18 cellular contexts compared by ENCODE assay signal in the genomic region with DNA sequence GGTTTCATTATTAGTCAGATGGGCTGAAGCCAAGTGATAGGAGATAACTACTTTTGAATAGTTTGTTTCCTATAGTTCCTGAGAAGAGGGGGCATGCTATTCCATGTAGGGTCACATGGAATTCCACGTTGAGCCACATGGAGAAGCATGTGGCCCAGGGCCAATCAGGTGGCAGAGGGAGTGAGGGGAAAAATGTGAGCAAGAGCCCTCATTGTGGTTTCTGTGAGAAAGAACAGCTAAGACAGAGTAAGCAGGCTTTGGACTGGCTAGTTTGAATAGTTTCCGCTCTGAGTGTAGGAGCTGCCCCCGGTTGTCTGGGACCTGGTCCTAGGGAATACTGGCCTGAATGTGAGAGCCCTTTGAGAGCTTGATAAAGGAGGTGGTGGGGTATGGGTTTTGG.
DNase-seq lines count a peak whose midpoint lies in the region; ATAC-seq and TF ChIP-seq lines count a peak whose summit lies in the region.
"Had no signal": no experiment of that assay in that cellular context is flagged by ENCODE, and none has a peak within 500 bp of the region (broad histone marks: within the 10 kb centered on the region; RNA-seq: fewer than 3 reads in every experiment).

No MANE protein-coding gene starts in this region.

- no peaks in the 10 kb centered on the region for H3K36me3 Mint-ChIP-seq in activated naive CD8-positive, alpha-beta T cell treated with anti-CD3 and anti-CD28 coated beads for 36 hours
- H3K36me3 Mint-ChIP-seq in activated naive CD8-positive, alpha-beta T cell treated with anti-CD3 and anti-CD28 coated beads, Interleukin-2, amount 50 U/mL, for 24 hours (ENCODE audit: low read depth): no peaks in the 10 kb centered on the region
- no peaks in the 10 kb centered on the region for H3K36me3 Mint-ChIP-seq in activated T-helper 2 cell treated with anti-CD3 and anti-CD28 coated beads, Interferon-gamma antibody, Interleukin-2, Interleukin-4, amounts not matched to agents 10 μg/mL and 5 μg/mL and 100 μg/mL, durations not matched to agents 14 hours and 24 hours and 36 hours (ENCODE audit: low read depth)
- H3K36me3 Mint-ChIP-seq: CD8-positive, alpha-beta T cell had no signal

- no peaks in the 10 kb centered on the region for H3K27me3 Mint-ChIP-seq in activated naive CD8-positive, alpha-beta T cell treated with anti-CD3 and anti-CD28 coated beads for 36 hours
- no peaks in the 10 kb centered on the region for H3K27me3 Mint-ChIP-seq in activated naive CD8-positive, alpha-beta T cell treated with anti-CD3 and anti-CD28 coated beads, Interleukin-2, amount 50 U/mL, for 24 hours
- no peaks in the 10 kb centered on the region for H3K27me3 Mint-ChIP-seq in activated T-helper 2 cell treated with anti-CD3 and anti-CD28 coated beads, Interferon-gamma antibody, Interleukin-2, Interleukin-4, amounts not matched to agents 10 μg/mL and 5 μg/mL and 100 μg/mL, durations not matched to agents 14 hours and 24 hours and 36 hours (ENCODE audit: low read depth)

- H3K4me1 ChIP-seq in HUES64 (ENCODE audit: insufficient read depth, low read length) (peaks cover 34% of the 10 kb centered on the region), foreskin keratinocyte (no peaks in the 10 kb centered on the region)

- no peak for TF ChIP-seq CTCF in foreskin keratinocyte (conservative IDR thresholded peaks at IDR 0.05)

- H3K27ac ChIP-seq in HUES64 (ENCODE audit: low read depth, low read length): peak overlapping the region; percentile 50; the same call in 1 of the 2 replicates
- no peak overlapping the region for H3K27ac ChIP-seq in foreskin keratinocyte
- H3K27ac ChIP-seq: 22Rv1 had no signal

- peaks cover 10% of the 10 kb centered on the region for H3K9me3 Mint-ChIP-seq in activated naive CD8-positive, alpha-beta T cell treated with anti-CD3 and anti-CD28 coated beads for 36 hours
- peaks cover 32% of the 10 kb centered on the region for H3K9me3 Mint-ChIP-seq in activated naive CD8-positive, alpha-beta T cell treated with anti-CD3 and anti-CD28 coated beads, Interleukin-2, amount 50 U/mL, for 24 hours
- peaks cover 36% of the 10 kb centered on the region for H3K9me3 Mint-ChIP-seq in activated T-helper 2 cell treated with anti-CD3 and anti-CD28 coated beads, Interferon-gamma antibody, Interleukin-2, Interleukin-4, amounts not matched to agents 10 μg/mL and 5 μg/mL and 100 μg/mL, durations not matched to agents 14 hours and 24 hours and 36 hours

- H3K9ac ChIP-seq in HUES64 (ENCODE audit: low read depth, low read length): no peak overlapping the region

- no peak for ATAC-seq in activated naive CD8-positive, alpha-beta T cell treated with anti-CD3 and anti-CD28 coated beads, Interleukin-2, amount 50 U/mL, for 24 hours
- no peak for ATAC-seq in foreskin keratinocyte
- ATAC-seq: CD8-positive, alpha-beta T cell; K562; Panc1 had no signal

- peak overlapping the region; percentile 54 for H3K27ac Mint-ChIP-seq in activated naive CD8-positive, alpha-beta T cell treated with anti-CD3 and anti-CD28 coated beads for 36 hours
- H3K27ac Mint-ChIP-seq in activated naive CD8-positive, alpha-beta T cell treated with anti-CD3 and anti-CD28 coated beads, Interleukin-2, amount 50 U/mL, for 24 hours: no peak overlapping the region
- H3K27ac Mint-ChIP-seq in activated T-helper 2 cell treated with anti-CD3 and anti-CD28 coated beads, Interferon-gamma antibody, Interleukin-2, Interleukin-4, amounts not matched to agents 10 μg/mL and 5 μg/mL and 100 μg/mL, durations not matched to agents 14 hours and 24 hours and 36 hours: no peak overlapping the region
- H3K27ac Mint-ChIP-seq: CD8-positive, alpha-beta T cell had no signal

- intact Hi-C loops in activated T-helper 2 cell treated with anti-CD3 and anti-CD28 coated beads, Interferon-gamma antibody, Interleukin-2, Interleukin-4, amounts not matched to agents 10 μg/mL and 5 μg/mL and 100 μg/mL, durations not matched to agents 14 hours and 24 hours and 36 hours (cut with micrococcal nuclease): no loop called here

- H3K9me3 ChIP-seq in HUES64 (ENCODE audit: insufficient read depth, low read depth, low read length): peaks cover 1% of the 10 kb centered on the region; the same call in 1 of the 2 replicates

- H3K4me1 Mint-ChIP-seq in activated naive CD8-positive, alpha-beta T cell treated with anti-CD3 and anti-CD28 coated beads for 36 hours: no peaks in the 10 kb centered on the region
- H3K4me1 Mint-ChIP-seq in activated naive CD8-positive, alpha-beta T cell treated with anti-CD3 and anti-CD28 coated beads, Interleukin-2, amount 50 U/mL, for 24 hours: no peaks in the 10 kb centered on the region
- no peaks in the 10 kb centered on the region for H3K4me1 Mint-ChIP-seq in activated T-helper 2 cell treated with anti-CD3 and anti-CD28 coated beads, Interferon-gamma antibody, Interleukin-2, Interleukin-4, amounts not matched to agents 10 μg/mL and 5 μg/mL and 100 μg/mL, durations not matched to agents 14 hours and 24 hours and 36 hours (ENCODE audit: low read depth)

- H3K27me3 ChIP-seq in HUES64 (ENCODE audit: insufficient read depth, low read length) (no peaks in the 10 kb centered on the region), foreskin keratinocyte (no peaks in the 10 kb centered on the region)

- H3K4me3 Mint-ChIP-seq in activated naive CD8-positive, alpha-beta T cell treated with anti-CD3 and anti-CD28 coated beads for 36 hours: no peak overlapping the region
- no peak overlapping the region for H3K4me3 Mint-ChIP-seq in activated naive CD8-positive, alpha-beta T cell treated with anti-CD3 and anti-CD28 coated beads, Interleukin-2, amount 50 U/mL, for 24 hours
- H3K4me3 Mint-ChIP-seq in activated T-helper 2 cell treated with anti-CD3 and anti-CD28 coated beads, Interferon-gamma antibody, Interleukin-2, Interleukin-4, amounts not matched to agents 10 μg/mL and 5 μg/mL and 100 μg/mL, durations not matched to agents 14 hours and 24 hours and 36 hours (ENCODE audit: low read depth): no peak overlapping the region
- H3K4me3 Mint-ChIP-seq: CD8-positive, alpha-beta T cell had no signal

- no peaks in the 10 kb centered on the region for H3K36me3 ChIP-seq in HUES64 (ENCODE audit: insufficient read depth, low read length)

- 59% methylated on average over 3 of the region's 3 CpGs for WGBS in HUES64

- H3K4me3 ChIP-seq in HUES64 (ENCODE audit: low read length): no peak overlapping the region
- H3K4me3 ChIP-seq: K562 had no signal

- no peak for DNase-seq in activated naive CD8-positive, alpha-beta T cell treated with anti-CD3 and anti-CD28 coated beads for 36 hours
- DNase-seq in activated naive CD8-positive, alpha-beta T cell treated with anti-CD3 and anti-CD28 coated beads, Interleukin-2, amount 50 U/mL, for 24 hours: no peak
- DNase-seq in foreskin keratinocyte: peak; percentile 13 to 67
- DNase-seq in HuH-7.5 (ENCODE audit: low spot score): no peak
- no peak for DNase-seq in NCI-H1417 treated with DMSO at 0.1 percent for 48 hours (lab: John Stamatoyannopoulos, UW)
- DNase-seq in activated T-helper 2 cell treated with anti-CD3 and anti-CD28 coated beads, Interferon-gamma antibody, Interleukin-2, Interleukin-4, amounts not matched to agents 10 μg/mL and 5 μg/mL and 100 μg/mL, durations not matched to agents 14 hours and 24 hours and 36 hours (ENCODE audit: low spot score): no peak
- no peak for DNase-seq in SKM-1 (lab: John Stamatoyannopoulos, UW; ENCODE audit: unreplicated experiment)
- DNase-seq: CD8-positive, alpha-beta T cell; DMS79; GOT3; NCI-H1436 treated with DMSO at 0.1 percent for 48 hours; NCI-H2029 treated with DMSO at 0.1 percent for 48 hours; NCI-H510A treated with DMSO at 0.1 percent for 48 hours; NCI-H82 had no signal

Comparison
In these comparisons a context has a peak if more than half of its experiments do, and no peak if none do; other contexts are left out.
1. DNase-seq: peak in foreskin keratinocyte (2 of 2); none in activated naive CD8-positive, alpha-beta T cell treated with anti-CD3 and anti-CD28 coated beads for 36 hours (single experiment), activated naive CD8-positive, alpha-beta T cell treated with anti-CD3 and anti-CD28 coated beads, Interleukin-2, amount 50 U/mL, for 24 hours (single experiment), HuH-7.5 (single experiment), NCI-H1417 treated with DMSO at 0.1 percent for 48 hours (single experiment), activated T-helper 2 cell treated with anti-CD3 and anti-CD28 coated beads, Interferon-gamma antibody, Interleukin-2, Interleukin-4, amounts not matched to agents 10 μg/mL and 5 μg/mL and 100 μg/mL, durations not matched to agents 14 hours and 24 hours and 36 hours (single experiment) and SKM-1 (single experiment).